In the genomic region with DNA sequence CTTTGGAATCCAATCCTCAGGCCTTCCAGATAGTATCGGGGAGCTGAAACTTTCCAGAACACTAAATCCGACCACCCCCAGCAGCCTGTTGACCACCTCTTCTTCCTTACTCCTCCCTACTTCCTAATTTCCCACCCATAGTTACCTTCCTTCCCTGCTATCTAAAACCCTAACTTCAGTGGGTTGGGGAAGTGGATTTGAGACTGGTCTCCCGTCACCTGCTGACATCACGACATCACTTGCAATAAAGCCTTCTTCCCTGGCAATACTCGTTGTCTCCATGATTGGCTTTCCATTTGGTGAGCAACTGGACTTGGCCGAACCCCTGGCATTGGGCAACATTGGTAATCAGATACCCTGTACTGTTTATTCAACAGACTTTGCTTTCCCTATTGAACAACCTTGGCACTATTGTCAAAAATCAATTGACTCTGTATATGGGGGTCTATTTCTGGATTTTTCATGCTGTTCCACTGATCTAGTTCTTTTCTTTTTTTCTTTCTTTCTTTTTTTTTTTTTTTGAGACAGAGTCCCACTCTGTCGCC, we compare ENCODE assay signal across 31 cellular contexts. TPM values are rescaled to one million over a fixed set of nuclear protein-coding genes. Genes with fewer than 3 reads are reported as not detected.
DNase-seq lines count a peak whose midpoint lies in the region; ATAC-seq, FAIRE-seq and TF ChIP-seq lines count a peak whose summit lies in the region.
"Had no signal": no experiment of that assay in that cellular context is flagged by ENCODE, and none has a peak within 500 bp of the region (broad histone marks: within the 10 kb centered on the region; RNA-seq: fewer than 3 reads in every experiment).

No MANE protein-coding gene starts in this region.

- DNase-seq in GM12891 (ENCODE audit: insufficient read length, low spot score) (no peak), H1 (ENCODE audit: low read depth in 1 of 2, low spot score in 2 of 2) (no peak), psoas muscle (no peak), T-helper 9 cell (no peak), NCI-H345 (lab: John Stamatoyannopoulos, UW) (no peak)
- DNase-seq: activated CD4-positive, alpha-beta T cell treated with anti-CD3 and anti-CD28 coated beads for 36 hours; activated CD8-positive, alpha-beta memory T cell treated with anti-CD3 and anti-CD28 coated beads for 24 hours; activated gamma-delta T cell; central memory CD4-positive, alpha-beta T cell; COR-L47; erythroblast; GM23248; head of caudate nucleus; KG1; left ventricle myocardium inferior; NCI-H1417 treated with DMSO at 0.1 percent for 48 hours; NCI-H2029 treated with DMSO at 0.1 percent for 48 hours; NCI-H2227 treated with DMSO at 0.1 percent for 48 hours; posterior cingulate gyrus; right cardiac atrium; spleen; stimulated activated CD4-positive, alpha-beta T cell treated with anti-CD3 and anti-CD28 coated beads, Interleukin-2, amount 100 ng/mL, for 24 hours; stimulated activated CD8-positive, alpha-beta memory T cell treated with anti-CD3 and anti-CD28 coated beads, Interleukin-4, amount 100 ng/mL, for 48 hours; T1000 had no signal

- H4K8ac ChIP-seq in H1 (ENCODE audit: extremely low read depth, insufficient read depth, low read length): no peak overlapping the region

- H3K4me1 ChIP-seq in HEK293 (ENCODE audit: control insufficient read depth, insufficient read depth, low read length): no peaks in the 10 kb centered on the region
- no peaks in the 10 kb centered on the region for H3K4me1 ChIP-seq in H1 (replicated peaks in 1 of 4; ENCODE audit: control insufficient read depth in 3 of 4, insufficient read depth in 4 of 4, low read length in 3 of 4)
- H3K4me1 ChIP-seq in psoas muscle: no peaks in the 10 kb centered on the region
- H3K4me1 ChIP-seq: left ventricle myocardium inferior, tibial nerve had no signal

- H2BK5ac ChIP-seq in H1 (ENCODE audit: low read depth, low read length): no peak overlapping the region

- H3K27me3 ChIP-seq in H1 (replicated peaks in 1 of 4; ENCODE audit: control insufficient read depth in 3 of 4, extremely low read depth in 1 of 4, insufficient read depth in 3 of 4, low read length in 3 of 4) (no peaks in the 10 kb centered on the region; a peak in 1 of 7 replicates), psoas muscle (ENCODE audit: insufficient read depth in 3 of 3, low read length in 2 of 3) (no peaks in the 10 kb centered on the region)
- H3K27me3 ChIP-seq: SJSA1, spleen, tibial nerve had no signal

- no peak overlapping the region for H3K18ac ChIP-seq in H1 (ENCODE audit: extremely low read depth, low read length)

- no peaks in the 10 kb centered on the region for H3K23me2 ChIP-seq in H1 (ENCODE audit: low read depth, low read length)

- FAIRE-seq in GM12891 (lab: Jason Lieb, UNC) (peak; percentile 85), H1 (lab: Jason Lieb, UNC) (no peak)
- FAIRE-seq: islet of Langerhans had no signal

- POLR2A ChIA-PET in HEK293 (lab: Yijun Ruan, JAX) (interaction anchor here (0.7 to 1.7 kb wide), 2 partner anchors 12 to 248 kb away, joined by 6 read pairs; a partner anchor contains a TSS), H1 (lab: Charles Lee; ENCODE audit: partially characterized antibody) (no interaction called here)

- H3K79me2 ChIP-seq in H1 (ENCODE audit: control insufficient read depth in 1 of 2, insufficient read depth in 2 of 2, low read length in 2 of 2): no peaks in the 10 kb centered on the region

- TF ChIP-seq POLR2A in GM12891 (IDR thresholded peaks at IDR 0.05; ENCODE audit: low read depth, low read length): no peak
- TF ChIP-seq POLR2A in H1 (IDR thresholded peaks at IDR 0.05; ENCODE audit: control extremely low read depth in 1 of 2, low read depth in 2 of 2, low read length in 2 of 2): no peak
- no peak for TF ChIP-seq POLR2A in GM18505 (IDR thresholded peaks at IDR 0.05; ENCODE audit: borderline replicate concordance, extremely low read depth, insufficient read depth, insufficient read length)

- WGBS in H1 (ENCODE audit: extremely low coverage in 1 of 2, insufficient coverage in 1 of 2, insufficient read length in 1 of 2, insufficient replicate concordance in 2 of 2, low coverage in 1 of 2, low lambda C conversion rate in 2 of 2, missing lambda C conversion rate in 1 of 2), 2 experiments: 84% methylated on average over 6 of the region's 7 CpGs; no CpG with 5 or more reads in 1 of the 2 experiments
- 58 to 69% (median 63%) methylated on average over 7 of the region's 7 CpGs for WGBS in psoas muscle, 3 donors

- no peak overlapping the region for H2BK12ac ChIP-seq in H1 (ENCODE audit: low read depth, low read length)

- no peak for TF ChIP-seq RAD21 in H1 (IDR thresholded peaks at IDR 0.05 in 1 of 2, conservative IDR thresholded peaks at IDR 0.05 in 1 of 2; ENCODE audit: low read depth in 2 of 2, low read length in 2 of 2)

- H2BK120ac ChIP-seq in H1 (replicated peaks; ENCODE audit: low read depth, low read length): no peak overlapping the region

- no peak overlapping the region for H3K4me2 ChIP-seq in H1 (ENCODE audit: insufficient read depth in 1 of 2, low read depth in 2 of 2, low read length in 2 of 2)

- no peak overlapping the region for H3K14ac ChIP-seq in H1 (ENCODE audit: insufficient read length)

- H3K9me3 ChIP-seq in HEK293 (ENCODE audit: control insufficient read depth, insufficient read depth, low read depth, low read length): no peaks in the 10 kb centered on the region
- H3K9me3 ChIP-seq in H1 (ENCODE audit: insufficient read depth in 2 of 2, low read depth in 1 of 2, low read length in 1 of 2): no peaks in the 10 kb centered on the region
- H3K9me3 ChIP-seq in psoas muscle: no peaks in the 10 kb centered on the region
- H3K9me3 ChIP-seq: left ventricle myocardium inferior, SJSA1, spleen, tibial nerve had no signal

- H2AFZ ChIP-seq in H1 (ENCODE audit: low read length): no peak overlapping the region
- H2AFZ ChIP-seq: GM23248 had no signal

- no peak overlapping the region for H2AK5ac ChIP-seq in H1 (ENCODE audit: low read depth, low read length)

- no peak overlapping the region for H3K4ac ChIP-seq in H1 (replicated peaks; ENCODE audit: insufficient read length, low read depth, low read length)

- no peak overlapping the region for H4K5ac ChIP-seq in H1 (ENCODE audit: insufficient read length, low read depth, low read length)

- H3K56ac ChIP-seq in H1 (replicated peaks; ENCODE audit: insufficient read length, low read depth, low read length): no peak overlapping the region

- H3K23ac ChIP-seq in H1 (ENCODE audit: insufficient read length): no peak overlapping the region

- no peaks in the 10 kb centered on the region for H4K20me1 ChIP-seq in H1 (replicated peaks in 1 of 2; ENCODE audit: control insufficient read depth in 1 of 2, insufficient read depth in 2 of 2, low read length in 2 of 2)

- no peak overlapping the region for H3K4me3 ChIP-seq in HEK293 (ENCODE audit: low read depth, low read length)
- H3K4me3 ChIP-seq in H1 (ENCODE audit: extremely low read depth in 1 of 4, insufficient read depth in 2 of 4, low read depth in 3 of 4, low read length in 4 of 4): no peak overlapping the region
- no peak overlapping the region for H3K4me3 ChIP-seq in psoas muscle
- H3K4me3 ChIP-seq: GM23248, left ventricle myocardium inferior, SJSA1, spleen, tibial nerve had no signal

- TF ChIP-seq CTCF in HEK293 (tag by site-specific recombination; IDR thresholded peaks at IDR 0.05) (no peak), H1 (IDR thresholded peaks at IDR 0.05; ENCODE audit: control extremely low read depth in 1 of 3, insufficient read depth in 1 of 3, low read depth in 1 of 3, low read length in 3 of 3) (no peak), psoas muscle (IDR thresholded peaks at IDR 0.05) (no peak)

- CTCF ChIA-PET in HEK293 (lab: Yijun Ruan, JAX) (interaction anchor here (0.8 to 1.5 kb wide), 2 partner anchors 14 to 44 kb away, joined by 3 to 4 read pairs; no protein-coding TSS in a partner anchor), H1 (lab: Charles Lee; ENCODE audit: partially characterized antibody) (interaction anchor here (0.6 to 2.0 kb wide), 3 partner anchors 13 to 29 kb away, joined by 3 to 5 read pairs (median 3); no protein-coding TSS in a partner anchor)

- no peak overlapping the region for H2BK20ac ChIP-seq in H1 (ENCODE audit: low read length)

- H4K91ac ChIP-seq in H1 (replicated peaks; ENCODE audit: insufficient read length, low read length): no peak overlapping the region

- TF ChIP-seq EP300 in H1 (IDR thresholded peaks at IDR 0.05; ENCODE audit: borderline replicate concordance in 1 of 2, low read depth in 2 of 2, low read length in 2 of 2): no peak

- no peak overlapping the region for H3K9ac ChIP-seq in H1 (replicated peaks in 1 of 4; ENCODE audit: extremely low read depth in 1 of 4, low read depth in 3 of 4, low read length in 3 of 4)
- H3K9ac ChIP-seq: GM23248 had no signal

- H3K79me1 ChIP-seq in H1 (ENCODE audit: low read depth, low read length): no peaks in the 10 kb centered on the region

- no peaks in the 10 kb centered on the region for H3K36me3 ChIP-seq in HEK293 (ENCODE audit: control insufficient read depth in 2 of 2, insufficient read depth in 1 of 2, low read length in 2 of 2)
- H3K36me3 ChIP-seq in H1 (ENCODE audit: control insufficient read depth in 2 of 4, insufficient read depth in 4 of 4, low read length in 3 of 4): no peaks in the 10 kb centered on the region
- no peaks in the 10 kb centered on the region for H3K36me3 ChIP-seq in psoas muscle (ENCODE audit: insufficient read depth in 1 of 2, low read depth in 1 of 2)
- H3K36me3 ChIP-seq: left ventricle myocardium inferior, SJSA1, spleen, tibial nerve had no signal

- intact Hi-C loops in psoas muscle (cut with DNase I): no loop called here

- no peak overlapping the region for H3K27ac ChIP-seq in HEK293 (ENCODE audit: extremely low read depth, low read depth, low read length)
- H3K27ac ChIP-seq in H1 (ENCODE audit: low read depth, low read length): no peak overlapping the region
- H3K27ac ChIP-seq in psoas muscle: no peak overlapping the region
- H3K27ac ChIP-seq: C4-2B, GM23248, left ventricle myocardium inferior, SJSA1, spleen, tibial nerve, VCaP had no signal

- ATAC-seq in psoas muscle: peak; percentile 28 to 83 (median 74)
- ATAC-seq in GM18505 (IDR thresholded peaks at IDR 0.05; ENCODE audit: unreplicated experiment): no peak
- ATAC-seq: activated CD4-positive, alpha-beta T cell treated with anti-CD3 and anti-CD28 coated beads for 36 hours; right cardiac atrium had no signal

- H2BK15ac ChIP-seq in H1 (ENCODE audit: low read length): 0 out of 2 replicates have a peak overlapping the region, but pooled peaks have one; percentile 61

RNA-seq across cellular contexts. Expression of a gene that starts 11.8 kb away (rescaled TPM):
- 19.6 TPM for polyA plus RNA-seq in GM12891 (2012; ENCODE audit: low read depth, missing spikeins)
- total RNA-seq in H1 (2021; fragmentation: NEBNext Ultra II Directional; extraction: Animal tissue kit (Norgen Biotek cat#: 25700)): 64.9 and 66.9 TPM in 2 replicates
- 34.7 and 42.3 TPM in 2 replicates for polyA plus RNA-seq in H1 (2011; rRNA removed)
- polyA plus RNA-seq in H1 (2011; cell fraction: cytosol; rRNA removed): 24.9 TPM
- polyA plus RNA-seq in H1 (2011; cell fraction: nucleus; rRNA removed): 36.3 TPM
- 28.7 to 37.8 TPM (median 33.9 TPM) in 4 replicates for polyA plus RNA-seq in H1 (2012, experiment 1 of 2)
- polyA plus RNA-seq in H1 (2012, experiment 2 of 2): 25.2 TPM
- polyA plus RNA-seq in H1 (2013, experiment 1 of 2): 43.7 TPM
- 43.0 TPM for polyA plus RNA-seq in H1 (2013, experiment 2 of 2)
- 29.1 and 37.4 TPM in 2 replicates for polyA minus RNA-seq in H1 (2011; rRNA and poly(A)+ RNA removed)
- polyA minus RNA-seq in H1 (2011; cell fraction: cytosol; rRNA and poly(A)+ RNA removed): 53.7 TPM
- polyA minus RNA-seq in H1 (2011; cell fraction: nucleus; rRNA and poly(A)+ RNA removed): 35.2 TPM
- 10 to 100 TPM; 53.6 to 91.6 (median 66.2) TPM for total RNA-seq in psoas muscle
- polyA plus RNA-seq in psoas muscle: 10 to 100 TPM; 38.9 to 96.4 (median 45.9) TPM

RNA-seq across cellular contexts. Expression of a gene that starts 49.2 kb away (rescaled TPM):
- polyA plus RNA-seq in GM12891 (2012; ENCODE audit: low read depth, missing spikeins): 119 TPM
- 87.4 and 97.4 TPM in 2 replicates for total RNA-seq in H1 (2021; fragmentation: NEBNext Ultra II Directional; extraction: Animal tissue kit (Norgen Biotek cat#: 25700))
- polyA plus RNA-seq in H1 (2011; rRNA removed) (131 and 161 TPM in 2 replicates), psoas muscle (100 to 1,000 TPM in 1 of 3 donors, 10 to 100 TPM in 2; 37.0 to 129 (median 39.2) TPM)
- 156 TPM for polyA plus RNA-seq in H1 (2011; cell fraction: cytosol; rRNA removed)
- 116 TPM for polyA plus RNA-seq in H1 (2011; cell fraction: nucleus; rRNA removed)
- 89.4 to 142 TPM (median 122 TPM) in 4 replicates for polyA plus RNA-seq in H1 (2012, experiment 1 of 2)
- polyA plus RNA-seq in H1 (2012, experiment 2 of 2): 150 TPM
- 84.3 TPM for polyA plus RNA-seq in H1 (2013, experiment 1 of 2)
- 84.4 TPM for polyA plus RNA-seq in H1 (2013, experiment 2 of 2)
- polyA minus RNA-seq in H1 (2011; rRNA and poly(A)+ RNA removed): 87.8 and 110 TPM in 2 replicates
- 48.8 TPM for polyA minus RNA-seq in H1 (2011; cell fraction: cytosol; rRNA and poly(A)+ RNA removed)
- 33.9 TPM for polyA minus RNA-seq in H1 (2011; cell fraction: nucleus; rRNA and poly(A)+ RNA removed)
- total RNA-seq in psoas muscle: 10 to 100 TPM; 32.8 to 56.1 (median 46.0) TPM

RNA-seq across cellular contexts. Expression of a gene that starts 57.2 kb away (rescaled TPM):
- polyA plus RNA-seq in GM12891 (2012; ENCODE audit: low read depth, missing spikeins): 104 TPM
- total RNA-seq in H1 (2021; fragmentation: NEBNext Ultra II Directional; extraction: Animal tissue kit (Norgen Biotek cat#: 25700)): 66.7 and 74.6 TPM in 2 replicates
- polyA plus RNA-seq in H1 (2011; rRNA removed): 81.4 and 116 TPM in 2 replicates
- 91.4 TPM for polyA plus RNA-seq in H1 (2011; cell fraction: cytosol; rRNA removed)
- polyA plus RNA-seq in H1 (2011; cell fraction: nucleus; rRNA removed): 123 TPM
- polyA plus RNA-seq in H1 (2012, experiment 1 of 2): 45.3 to 72.9 TPM (median 65.7 TPM) in 4 replicates
- polyA plus RNA-seq in H1 (2012, experiment 2 of 2): 103 TPM
- polyA plus RNA-seq in H1 (2013, experiment 1 of 2): 51.4 TPM
- 50.6 TPM for polyA plus RNA-seq in H1 (2013, experiment 2 of 2)
- polyA minus RNA-seq in H1 (2011; rRNA and poly(A)+ RNA removed): 48.1 and 52.9 TPM in 2 replicates
- polyA minus RNA-seq in H1 (2011; cell fraction: cytosol; rRNA and poly(A)+ RNA removed): 79.5 TPM
- polyA minus RNA-seq in H1 (2011; cell fraction: nucleus; rRNA and poly(A)+ RNA removed): 81.6 TPM
- total RNA-seq in psoas muscle: 10 to 100 TPM; 14.5 to 21.4 (median 17.4) TPM
- 10 to 100 TPM; 14.4 to 31.6 (median 24.8) TPM for polyA plus RNA-seq in psoas muscle
